Comparison of ENCODE assay signal across 37 cellular contexts in genomic region chr4:26008737-26009136, GRCh38.
"Had no signal": no experiment of that assay in that cellular context is flagged by ENCODE, and none has a peak within 500 bp of the region (broad histone marks: within the 10 kb centered on the region; RNA-seq: fewer than 3 reads in every experiment).

No MANE protein-coding gene starts in this region.

- H3K4me3 Mint-ChIP-seq: activated B cell treated with CpG ODN at 0.5 μM for 24 hours; activated CD4-positive, alpha-beta memory T cell treated with anti-CD3 and anti-CD28 coated beads for 36 hours; activated CD4-positive, alpha-beta T cell treated with anti-CD3 and anti-CD28 coated beads, Interleukin-2, amount 10 ng/mL, durations not matched to agents 24 days and 14 days; activated CD8-positive, alpha-beta T cell treated with anti-CD3 and anti-CD28 coated beads for 36 hours; activated naive CD4-positive, alpha-beta T cell treated with anti-CD3 and anti-CD28 coated beads, Interleukin-2, amount 10 ng/mL, durations not matched to agents 7 days and 5 days; activated naive CD4-positive, alpha-beta T cell treated with anti-CD3 and anti-CD28 coated beads, Interleukin-2, amount 50 U/mL, for 24 hours; activated naive CD8-positive, alpha-beta T cell; activated naive CD8-positive, alpha-beta T cell treated with anti-CD3 and anti-CD28 coated beads, Interleukin-2, amount 10 ng/mL, durations not matched to agents 7 days and 5 days; activated naive CD8-positive, alpha-beta T cell treated with anti-CD3 and anti-CD28 coated beads, Interleukin-2, amount 50 U/mL, for 24 hours; activated T-cell treated with anti-CD3 and anti-CD28 coated beads, Interleukin-2, amount 50 U/mL, for 4 hours; activated T-cell treated with anti-CD3 and anti-CD28 coated beads, Interleukin-2, amount 50 U/mL, for 72 hours; activated T-helper 1 cell treated with anti-CD3 and anti-CD28 coated beads, Interleukin-12 subunit alpha, Interleukin-12 subunit beta, Interleukin-2, Interleukin-4 antibody, amounts not matched to agents 30 ng/mL and 10 ng/mL and 1 ng/mL, durations not matched to agents 14 hours and 24 hours and 36 hours; activated T-helper 17 cell treated with anti-CD3 and anti-CD28 coated beads, Interleukin-2, amount 50 U/mL, for 72 hours; brain; central memory CD8-positive, alpha-beta T cell; T-helper 1 cell treated with Interleukin-12 subunit alpha and Interleukin-12 subunit beta and Interleukin-4 antibody, amounts not matched to agents 30 μg/mL and 1 μg/mL, for 36 hours; T-helper 2 cell treated with Interferon-gamma antibody and Interleukin-4, amounts not matched to agents 5 μg/mL and 100 μg/mL, for 36 hours had no signal

- H3K27me3 ChIP-seq: ascending aorta, cardiac muscle cell had no signal

- H3K4me1 ChIP-seq: ascending aorta had no signal

- H3K4me3 ChIP-seq: ascending aorta, cardiac muscle cell had no signal

- H3K27ac Mint-ChIP-seq: activated B cell treated with CpG ODN at 0.5 μM for 24 hours; activated CD4-positive, alpha-beta memory T cell treated with anti-CD3 and anti-CD28 coated beads for 36 hours; activated CD4-positive, alpha-beta T cell treated with anti-CD3 and anti-CD28 coated beads, Interleukin-2, amount 10 ng/mL, durations not matched to agents 24 days and 14 days; activated CD8-positive, alpha-beta T cell treated with anti-CD3 and anti-CD28 coated beads for 36 hours; activated naive CD4-positive, alpha-beta T cell treated with anti-CD3 and anti-CD28 coated beads, Interleukin-2, amount 10 ng/mL, durations not matched to agents 7 days and 5 days; activated naive CD4-positive, alpha-beta T cell treated with anti-CD3 and anti-CD28 coated beads, Interleukin-2, amount 50 U/mL, for 24 hours; activated naive CD8-positive, alpha-beta T cell; activated naive CD8-positive, alpha-beta T cell treated with anti-CD3 and anti-CD28 coated beads, Interleukin-2, amount 10 ng/mL, durations not matched to agents 7 days and 5 days; activated naive CD8-positive, alpha-beta T cell treated with anti-CD3 and anti-CD28 coated beads, Interleukin-2, amount 50 U/mL, for 24 hours; activated T-cell treated with anti-CD3 and anti-CD28 coated beads, Interleukin-2, amount 50 U/mL, for 72 hours; activated T-helper 1 cell treated with anti-CD3 and anti-CD28 coated beads, Interleukin-12 subunit alpha, Interleukin-12 subunit beta, Interleukin-2, Interleukin-4 antibody, amounts not matched to agents 30 ng/mL and 10 ng/mL and 1 ng/mL, durations not matched to agents 14 hours and 24 hours and 36 hours; activated T-helper 17 cell treated with anti-CD3 and anti-CD28 coated beads, Interleukin-2, amount 50 U/mL, for 72 hours; brain; T-helper 1 cell treated with Interleukin-12 subunit alpha and Interleukin-12 subunit beta and Interleukin-4 antibody, amounts not matched to agents 30 μg/mL and 1 μg/mL, for 36 hours; T-helper 2 cell treated with Interferon-gamma antibody and Interleukin-4, amounts not matched to agents 5 μg/mL and 100 μg/mL, for 36 hours had no signal

- DNase-seq: activated B cell treated with CpG ODN at 0.5 μM for 24 hours; activated CD4-positive, alpha-beta memory T cell treated with anti-CD3 and anti-CD28 coated beads for 36 hours; activated CD4-positive, alpha-beta T cell treated with anti-CD3 and anti-CD28 coated beads for 4 hours; activated CD4-positive, alpha-beta T cell treated with anti-CD3 and anti-CD28 coated beads, Interleukin-2, amount 10 ng/mL, durations not matched to agents 24 days and 14 days; activated CD4-positive, alpha-beta T cell treated with anti-CD3 and anti-CD28 coated beads, Interleukin-2, amount 50 U/mL, for 1 hour; activated CD4-positive, alpha-beta T cell treated with anti-CD3 and anti-CD28 coated beads, Interleukin-2, amount 50 U/mL, for 4 hours; activated CD4-positive, CD25-positive, alpha-beta regulatory T cell treated with anti-CD3 and anti-CD28 coated beads, Interleukin-2, amount 50 U/mL, for 72 hours; activated CD8-positive, alpha-beta memory T cell treated with anti-CD3 and anti-CD28 coated beads, Interleukin-2, amount 50 U/mL, for 4 hours; activated CD8-positive, alpha-beta T cell treated with anti-CD3 and anti-CD28 coated beads for 36 hours; activated effector memory CD4-positive, alpha-beta T cell treated with Interleukin-2 at 50 U/mL for 16 hours; activated gamma-delta T cell; activated naive CD4-positive, alpha-beta T cell treated with anti-CD3 and anti-CD28 coated beads, Interleukin-2, amount 10 ng/mL, durations not matched to agents 7 days and 5 days; activated naive CD4-positive, alpha-beta T cell treated with Interleukin-2 at 50 U/mL for 16 hours; activated naive CD8-positive, alpha-beta T cell treated with anti-CD3 and anti-CD28 coated beads, Interleukin-2, amount 10 ng/mL, durations not matched to agents 7 days and 5 days; activated naive CD8-positive, alpha-beta T cell treated with anti-CD3 and anti-CD28 coated beads, Interleukin-2, amount 50 U/mL, for 24 hours; activated T-cell treated with anti-CD3 and anti-CD28 coated beads for 4 hours; activated T-cell treated with anti-CD3 and anti-CD28 coated beads, Interleukin-2, amount 50 U/mL, for 1 hour; activated T-cell treated with anti-CD3 and anti-CD28 coated beads, Interleukin-2, amount 50 U/mL, for 4 hours; activated T-cell treated with anti-CD3 and anti-CD28 coated beads, Interleukin-2, amount 50 U/mL, for 72 hours; amygdala; anterior cingulate cortex; caudate nucleus; cerebellar nuclear complex; T-helper 1 cell; T-helper 9 cell had no signal

- H3K36me3 Mint-ChIP-seq: activated CD4-positive, alpha-beta memory T cell treated with anti-CD3 and anti-CD28 coated beads for 36 hours; activated naive CD4-positive, alpha-beta T cell treated with anti-CD3 and anti-CD28 coated beads, Interleukin-2, amount 10 ng/mL, durations not matched to agents 7 days and 5 days; activated naive CD4-positive, alpha-beta T cell treated with anti-CD3 and anti-CD28 coated beads, Interleukin-2, amount 50 U/mL, for 24 hours; activated naive CD8-positive, alpha-beta T cell treated with anti-CD3 and anti-CD28 coated beads, Interleukin-2, amount 10 ng/mL, durations not matched to agents 7 days and 5 days; brain had no signal

- H3K27ac ChIP-seq: ascending aorta, cardiac muscle cell, VCaP had no signal

- H3K36me3 ChIP-seq: ascending aorta, cardiac muscle cell had no signal

- ATAC-seq: activated CD8-positive, alpha-beta T cell treated with anti-CD3 and anti-CD28 coated beads for 36 hours had no signal

- FAIRE-seq: bronchial epithelial cell had no signal

- H3K9me3 Mint-ChIP-seq: activated naive CD4-positive, alpha-beta T cell treated with anti-CD3 and anti-CD28 coated beads, Interleukin-2, amount 50 U/mL, for 24 hours; activated T-helper 17 cell treated with anti-CD3 and anti-CD28 coated beads, Interleukin-2, amount 50 U/mL, for 72 hours; central memory CD8-positive, alpha-beta T cell had no signal

- H3K4me1 Mint-ChIP-seq: activated B cell treated with CpG ODN at 0.5 μM for 24 hours; activated naive CD4-positive, alpha-beta T cell treated with anti-CD3 and anti-CD28 coated beads, Interleukin-2, amount 10 ng/mL, durations not matched to agents 7 days and 5 days; activated naive CD4-positive, alpha-beta T cell treated with anti-CD3 and anti-CD28 coated beads, Interleukin-2, amount 50 U/mL, for 24 hours; activated naive CD8-positive, alpha-beta T cell treated with anti-CD3 and anti-CD28 coated beads, Interleukin-2, amount 10 ng/mL, durations not matched to agents 7 days and 5 days; activated naive CD8-positive, alpha-beta T cell treated with anti-CD3 and anti-CD28 coated beads, Interleukin-2, amount 50 U/mL, for 24 hours; activated T-helper 17 cell treated with anti-CD3 and anti-CD28 coated beads, Interleukin-2, amount 50 U/mL, for 72 hours; brain; central memory CD8-positive, alpha-beta T cell had no signal
